11 cellular contexts compared by ENCODE assay signal in the genomic region with DNA sequence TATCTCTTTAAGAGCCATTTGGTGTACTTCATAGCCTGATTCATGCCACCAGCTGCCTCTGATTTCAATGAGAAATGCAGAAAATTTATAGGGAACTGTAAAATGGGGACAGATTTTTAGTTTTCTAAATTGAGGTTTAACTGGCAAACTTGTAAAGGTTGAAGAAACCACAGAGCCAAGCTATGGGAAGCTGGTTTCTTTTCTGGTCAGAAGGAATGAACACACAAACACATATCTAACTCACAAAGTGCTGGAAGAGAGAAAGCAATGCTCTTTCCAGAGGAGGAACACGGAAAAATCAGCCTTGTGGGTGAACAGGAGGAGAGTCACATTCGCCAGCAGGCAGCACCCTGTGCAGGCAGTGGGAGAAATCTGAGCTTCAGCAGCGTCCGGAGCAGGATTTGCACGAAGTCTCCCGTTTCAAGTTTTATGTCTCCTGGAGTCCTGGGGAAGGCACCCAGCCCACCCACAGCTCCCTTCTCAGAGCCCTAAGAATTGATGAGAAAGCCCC. TPM values are rescaled to one million over a fixed set of nuclear protein-coding genes. Genes with fewer than 3 reads are reported as not detected.
A peak's percentile ranks its signal among the peaks of the same experiment; 100 is the strongest.
DNase-seq lines count a peak whose midpoint lies in the region; TF ChIP-seq lines count a peak whose summit lies in the region.
"Had no signal": no experiment of that assay in that cellular context is flagged by ENCODE, and none has a peak within 500 bp of the region (broad histone marks: within the 10 kb centered on the region; RNA-seq: fewer than 3 reads in every experiment).

No MANE protein-coding gene starts in this region.

- WGBS in mesodermal cell (ENCODE audit: insufficient coverage in 2 of 2), 2 experiments: 5 to 9% methylated on average over 5 to 6 of the region's 6 CpGs
- 14 to 23% methylated on average over 1 to 6 of the region's 6 CpGs for whole genome bisulfite sequencing in transverse colon (ENCODE audit: low coverage in 1 of 2), 2 donors

- H3K27me3 ChIP-seq in transverse colon (no peaks in the 10 kb centered on the region), HAP-1 (ENCODE audit: low read depth) (no peaks in the 10 kb centered on the region)

- H3K4me3 ChIP-seq in mesodermal cell (ENCODE audit: extremely low read depth, insufficient read depth, low read length, poor library complexity, severe bottlenecking): peak overlapping the region; percentile 51
- peak overlapping the region; percentile 3 to 38 (median 16) for H3K4me3 ChIP-seq in transverse colon
- no peak overlapping the region for H3K4me3 ChIP-seq in HAP-1

- H3K4me1 ChIP-seq in mesodermal cell (ENCODE audit: control insufficient read depth, insufficient read depth, low read length, poor library complexity, severe bottlenecking) (peaks cover 33% of the 10 kb centered on the region), transverse colon (peaks cover 0 to 10% (median 6%) of the 10 kb centered on the region in 4 donors), HAP-1 (peaks cover 3% of the 10 kb centered on the region; the same call in 1 of the 2 replicates)

- H3K27ac ChIP-seq in mesodermal cell (ENCODE audit: low read depth, low read length, severe bottlenecking) (peak overlapping the region; percentile 6), transverse colon (peak overlapping the region; percentile 41 to 85 (median 66))

- in situ Hi-C loops in transverse colon (cut with MboI; ENCODE audit: low pct_ligation_motif_present in 1 of 4, low pct_unique_long_range_greater_than_20kb in 1 of 4, low sequenced_read_pairs in 3 of 4) (no loop called here), HAP-1 (cut with MboI; ENCODE audit: low sequenced_read_pairs) (no loop called here)

- TF ChIP-seq CTCF in transverse colon (IDR thresholded peaks at IDR 0.05): no peak

- no peak for TF ChIP-seq POLR2A in transverse colon (IDR thresholded peaks at IDR 0.05)

- H3K9me3 ChIP-seq in mesodermal cell (ENCODE audit: control insufficient read depth, low read length) (no peaks in the 10 kb centered on the region), transverse colon (no peaks in the 10 kb centered on the region), HAP-1 (no peaks in the 10 kb centered on the region)

- intact Hi-C loops in transverse colon (cut with DNase I; ENCODE audit: low total_unique reads): loop anchor here (10.0 kb wide), 1 partner anchor 66 kb away; no protein-coding TSS in a partner anchor

- no peak for TF ChIP-seq EP300 in transverse colon (IDR thresholded peaks at IDR 0.05; ENCODE audit: low read depth)

- peak; percentile 14 for DNase-seq in NCI-H526 treated with DMSO at 0.1 percent for 48 hours (lab: John Stamatoyannopoulos, UW)
- peak; percentile 69 for DNase-seq in fibroblast of gingiva (ENCODE audit: low read depth)
- no peak for DNase-seq in transverse colon
- DNase-seq in SHP77 (lab: John Stamatoyannopoulos, UW): no peak
- DNase-seq in COR-L47 (lab: John Stamatoyannopoulos, UW): no peak
- no peak for DNase-seq in HAP-1 (ENCODE audit: low spot score in 2 of 2)
- DNase-seq in NCI-H2081 (lab: John Stamatoyannopoulos, UW): no peak
- DNase-seq: activated naive CD8-positive, alpha-beta T cell treated with anti-CD3 and anti-CD28 coated beads, Interleukin-2, amount 10 ng/mL, durations not matched to agents 7 days and 5 days; mammary epithelial cell; T-helper 2 cell had no signal

- peaks cover 10% of the 10 kb centered on the region for H3K36me3 ChIP-seq in mesodermal cell (ENCODE audit: control insufficient read depth, insufficient read depth, low read length)
- no peaks in the 10 kb centered on the region for H3K36me3 ChIP-seq in transverse colon
- no peaks in the 10 kb centered on the region for H3K36me3 ChIP-seq in HAP-1 (replicated peaks)

RNA-seq across cellular contexts. Expression of a gene that starts 0.5 kb away (rescaled TPM):
- polyA plus RNA-seq in mesodermal cell (2013, experiment 1 of 2): 226 TPM
- 220 TPM for polyA plus RNA-seq in mesodermal cell (2013, experiment 2 of 2)
- total RNA-seq in transverse colon: 10 to 100 TPM in 2 of 4 donors, 1 to 10 TPM in 2; 4.5 to 45.2 (median 13.9) TPM
- total RNA-seq: activated naive CD8-positive, alpha-beta T cell treated with anti-CD3 and anti-CD28 coated beads, Interleukin-2, amount 10 ng/mL, durations not matched to agents 7 days and 5 days had no signal
- polyA plus RNA-seq: mammary epithelial cell had no signal

Comparison
In these comparisons a context has a peak if more than half of its experiments do, and no peak if none do; other contexts are left out.
1. DNase-seq: peak in NCI-H526 treated with DMSO at 0.1 percent for 48 hours (single experiment) and fibroblast of gingiva (single experiment); none in transverse colon (single experiment), SHP77 (0 of 2), COR-L47 (single experiment), HAP-1 (0 of 2) and NCI-H2081 (0 of 2).